In genomic region chr13:49052801-49053200, GRCh38 we compare ENCODE assay signal across 18 cellular contexts.
"Had no signal": no experiment of that assay in that cellular context is flagged by ENCODE, and none has a peak within 500 bp of the region (broad histone marks: within the 10 kb centered on the region; RNA-seq: fewer than 3 reads in every experiment).

No MANE protein-coding gene starts in this region.

- H3K4me3 ChIP-seq: esophagus squamous epithelium, lung, neural progenitor cell, sigmoid colon, stomach, testis, upper lobe of left lung had no signal

- H3K27me3 ChIP-seq: esophagus squamous epithelium, neural progenitor cell, sigmoid colon, stomach, testis, upper lobe of left lung had no signal

- H3K9ac ChIP-seq: neural progenitor cell had no signal

- H3K27me3 Mint-ChIP-seq: activated CD4-positive, alpha-beta memory T cell treated with anti-CD3 and anti-CD28 coated beads for 36 hours; activated CD4-positive, alpha-beta T cell treated with anti-CD3 and anti-CD28 coated beads for 36 hours; activated naive CD4-positive, alpha-beta T cell treated with anti-CD3 and anti-CD28 coated beads, Interleukin-2, amount 10 ng/mL, durations not matched to agents 7 days and 5 days; activated T-cell treated with anti-CD3 and anti-CD28 coated beads, Interleukin-2, amount 50 U/mL, for 24 hours; naive B cell had no signal

- H3K36me3 ChIP-seq: esophagus squamous epithelium, neural progenitor cell, sigmoid colon, stomach, upper lobe of left lung had no signal

- ATAC-seq: activated CD4-positive, alpha-beta T cell treated with anti-CD3 and anti-CD28 coated beads for 36 hours; left colon had no signal

- H3K4me2 ChIP-seq: neural progenitor cell had no signal

- H3K27ac ChIP-seq: esophagus squamous epithelium, neural progenitor cell, sigmoid colon, stomach, testis, upper lobe of left lung had no signal

- DNase-seq: activated CD4-positive, alpha-beta memory T cell treated with anti-CD3 and anti-CD28 coated beads for 36 hours; activated CD4-positive, alpha-beta T cell treated with anti-CD3 and anti-CD28 coated beads for 36 hours; activated naive CD4-positive, alpha-beta T cell treated with anti-CD3 and anti-CD28 coated beads, Interleukin-2, amount 10 ng/mL, durations not matched to agents 7 days and 5 days; activated T-cell treated with anti-CD3 and anti-CD28 coated beads, Interleukin-2, amount 50 U/mL, for 24 hours; esophagus squamous epithelium; head of caudate nucleus; left colon; midbrain; naive B cell; sigmoid colon; stimulated activated CD4-positive, alpha-beta T cell treated with anti-CD3 and anti-CD28 coated beads, Interleukin-12 subunit alpha, Interleukin-12 subunit beta, amount 100 ng/mL, for 4 hours; stimulated activated CD4-positive, alpha-beta T cell treated with anti-CD3 and anti-CD28 coated beads, Interleukin-2, amount 100 ng/mL, for 24 hours; stomach; testis; upper lobe of left lung had no signal

- H3K4me3 Mint-ChIP-seq: activated CD4-positive, alpha-beta memory T cell treated with anti-CD3 and anti-CD28 coated beads for 36 hours; activated CD4-positive, alpha-beta T cell treated with anti-CD3 and anti-CD28 coated beads for 36 hours; activated naive CD4-positive, alpha-beta T cell treated with anti-CD3 and anti-CD28 coated beads, Interleukin-2, amount 10 ng/mL, durations not matched to agents 7 days and 5 days; activated T-cell treated with anti-CD3 and anti-CD28 coated beads, Interleukin-2, amount 50 U/mL, for 24 hours; neural progenitor cell; T-helper 1 cell treated with Interleukin-12 subunit alpha and Interleukin-12 subunit beta and Interleukin-4 antibody, amounts not matched to agents 30 μg/mL and 1 μg/mL, for 36 hours had no signal

- H3K27ac Mint-ChIP-seq: activated CD4-positive, alpha-beta memory T cell treated with anti-CD3 and anti-CD28 coated beads for 36 hours; activated naive CD4-positive, alpha-beta T cell treated with anti-CD3 and anti-CD28 coated beads, Interleukin-2, amount 10 ng/mL, durations not matched to agents 7 days and 5 days; activated T-cell treated with anti-CD3 and anti-CD28 coated beads, Interleukin-2, amount 50 U/mL, for 24 hours; neural progenitor cell; T-helper 1 cell treated with Interleukin-12 subunit alpha and Interleukin-12 subunit beta and Interleukin-4 antibody, amounts not matched to agents 30 μg/mL and 1 μg/mL, for 36 hours had no signal

- H3K9me3 Mint-ChIP-seq: activated CD4-positive, alpha-beta memory T cell treated with anti-CD3 and anti-CD28 coated beads for 36 hours had no signal

- H3K4me1 ChIP-seq: neural progenitor cell, testis, upper lobe of left lung had no signal

- H2AFZ ChIP-seq: neural progenitor cell had no signal

- H3K9me3 ChIP-seq: esophagus squamous epithelium, stomach, testis, upper lobe of left lung had no signal
